Comparison of ENCODE assay signal across 20 cellular contexts in the genomic region with DNA sequence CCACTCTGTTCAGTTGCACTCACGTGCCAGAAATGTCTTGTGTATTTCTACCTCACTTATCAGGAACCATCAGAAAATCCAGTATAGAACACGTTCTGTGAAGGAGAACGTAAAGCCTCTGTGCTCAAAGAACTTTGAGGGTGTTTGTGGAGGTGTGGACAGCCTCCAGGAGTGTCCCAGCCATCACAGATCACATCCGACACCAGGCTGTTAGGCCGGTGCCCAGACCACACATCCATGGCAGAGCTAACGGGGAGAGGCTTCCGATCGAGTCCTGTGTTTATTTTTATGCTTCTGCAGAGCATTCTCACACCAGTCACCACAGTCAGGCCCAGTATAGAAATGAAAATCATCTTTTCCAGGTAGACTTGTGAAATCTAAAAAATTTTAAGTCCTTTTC. TPM values are rescaled to one million over a fixed set of nuclear protein-coding genes. Genes with fewer than 3 reads are reported as not detected.
DNase-seq lines count a peak whose midpoint lies in the region; ATAC-seq and TF ChIP-seq lines count a peak whose summit lies in the region.
"Had no signal": no experiment of that assay in that cellular context is flagged by ENCODE, and none has a peak within 500 bp of the region (broad histone marks: within the 10 kb centered on the region; RNA-seq: fewer than 3 reads in every experiment).

No MANE protein-coding gene starts in this region.

- no peak for DNase-seq in activated CD8-positive, alpha-beta T cell treated with anti-CD3 and anti-CD28 coated beads for 36 hours
- no peak for DNase-seq in activated CD8-positive, alpha-beta T cell treated with anti-CD3 and anti-CD28 coated beads, Interleukin-2, amount 10 ng/mL, durations not matched to agents 7 days and 5 days
- DNase-seq in H9 (no peak), heart left ventricle (peak in 2 of 5 donors; percentile 3 to 61), right cardiac atrium (peak in 2 of 3 donors; percentile 53 to 58), smooth muscle cell (lab: John Stamatoyannopoulos, UW; ENCODE audit: unreplicated experiment) (no peak)
- DNase-seq: HFFc6, Karpas-422, NCI-H1092, NCI-H1417 treated with DMSO at 0.1 percent for 48 hours, NCI-H1694 treated with DMSO at 0.1 percent for 48 hours, NCI-H2081 treated with DMSO at 0.1 percent for 48 hours, NCI-H2171 treated with DMSO at 0.1 percent for 48 hours, NCI-H524 treated with DMSO at 0.1 percent for 48 hours, NCI-H774, SJCRH30 had no signal

- no peak overlapping the region for H2AK5ac ChIP-seq in H9 (ENCODE audit: insufficient read length, low read length)

- no peaks in the 10 kb centered on the region for H3K79me1 ChIP-seq in H9 (ENCODE audit: insufficient read depth, low read depth, low read length, poor library complexity, severe bottlenecking)

- H4K5ac ChIP-seq in H9 (ENCODE audit: insufficient read length, low read depth, low read length): no peak overlapping the region

- H3K27ac Mint-ChIP-seq in activated CD8-positive, alpha-beta T cell treated with anti-CD3 and anti-CD28 coated beads for 36 hours: peak overlapping the region; percentile 3
- no peak overlapping the region for H3K27ac Mint-ChIP-seq in activated CD8-positive, alpha-beta T cell treated with anti-CD3 and anti-CD28 coated beads, Interleukin-2, amount 10 ng/mL, durations not matched to agents 7 days and 5 days
- peak overlapping the region in 2 of 3 experiments; percentile 29 to 60; a peak in 3 of 7 replicates for H3K27ac Mint-ChIP-seq in H9
- H3K27ac Mint-ChIP-seq: GM23338, HFFc6 had no signal

- H2BK12ac ChIP-seq in H9 (ENCODE audit: insufficient read length, low read depth, low read length): no peak overlapping the region

- no peak overlapping the region for H2BK15ac ChIP-seq in H9 (ENCODE audit: low read depth, low read length)

- H2BK20ac ChIP-seq in H9 (ENCODE audit: low read depth, low read length, poor library complexity, severe bottlenecking): no peak overlapping the region

- H3F3A ChIP-seq in smooth muscle cell (ENCODE audit: low read depth): peaks cover 20% of the 10 kb centered on the region

- no peak overlapping the region for H2BK120ac ChIP-seq in H9 (ENCODE audit: low read depth, low read length, poor library complexity, severe bottlenecking)

- H3K23me2 ChIP-seq in H9 (ENCODE audit: insufficient read length, low read depth, low read length, poor library complexity, severe bottlenecking): no peaks in the 10 kb centered on the region

- H3K4me1 ChIP-seq in H9 (ENCODE audit: insufficient read depth, low read length) (no peaks in the 10 kb centered on the region), heart left ventricle (peaks cover 6 to 47% (median 28%) of the 10 kb centered on the region in 12 donors), right cardiac atrium (ENCODE audit: control insufficient read depth, insufficient read depth, low read length) (peaks cover 3% of the 10 kb centered on the region), smooth muscle cell (ENCODE audit: low read depth) (no peaks in the 10 kb centered on the region)
- H3K4me1 ChIP-seq: HAP-1 had no signal

- TF ChIP-seq POLR2A in heart left ventricle (IDR thresholded peaks at IDR 0.05): no peak

- H3K36me3 Mint-ChIP-seq in activated CD8-positive, alpha-beta T cell treated with anti-CD3 and anti-CD28 coated beads for 36 hours (ENCODE audit: low read depth): peaks cover 21% of the 10 kb centered on the region
- H3K36me3 Mint-ChIP-seq in activated CD8-positive, alpha-beta T cell treated with anti-CD3 and anti-CD28 coated beads, Interleukin-2, amount 10 ng/mL, durations not matched to agents 7 days and 5 days (ENCODE audit: low read depth): peaks cover 4% of the 10 kb centered on the region
- peaks cover 4 to 13% (median 11%) of the 10 kb centered on the region in 3 experiments; a peak in 4 of 7 replicates for H3K36me3 Mint-ChIP-seq in H9 (ENCODE audit: insufficient read depth in 1 of 3, low read depth in 3 of 3)

- H3K23ac ChIP-seq in H9 (ENCODE audit: insufficient read length, low read depth, low read length): no peak overlapping the region

- intact Hi-C loops in activated CD8-positive, alpha-beta T cell treated with anti-CD3 and anti-CD28 coated beads for 36 hours (cut with micrococcal nuclease): no loop called here
- intact Hi-C loops in heart left ventricle (cut with DNase I): loop anchor here in 3 of 10 donors (5.0 to 10.0 kb wide), 3 partner anchors 50 to 78 kb away; a partner anchor contains a TSS
- intact Hi-C loops in right cardiac atrium (cut with DNase I): no loop called here

- H3K56ac ChIP-seq in H9 (ENCODE audit: insufficient read length, low read depth, low read length): no peak overlapping the region

- ATAC-seq in activated CD8-positive, alpha-beta T cell treated with anti-CD3 and anti-CD28 coated beads for 36 hours: no peak
- no peak for ATAC-seq in activated CD8-positive, alpha-beta T cell treated with anti-CD3 and anti-CD28 coated beads, Interleukin-2, amount 10 ng/mL, durations not matched to agents 7 days and 5 days
- ATAC-seq in heart left ventricle (peak; percentile 37 to 65 (median 46)), right cardiac atrium (peak; percentile 21 to 50), HG03196 (IDR thresholded peaks at IDR 0.05; ENCODE audit: unreplicated experiment) (no peak), GM18868 (IDR thresholded peaks at IDR 0.05; ENCODE audit: unreplicated experiment) (no peak)
- ATAC-seq: GM23338 had no signal

- no peak overlapping the region for H4K8ac ChIP-seq in H9 (replicated peaks; ENCODE audit: insufficient read length, low read depth, low read length)

- H3K9me3 Mint-ChIP-seq in activated CD8-positive, alpha-beta T cell treated with anti-CD3 and anti-CD28 coated beads for 36 hours: no peaks in the 10 kb centered on the region
- no peaks in the 10 kb centered on the region for H3K9me3 Mint-ChIP-seq in activated CD8-positive, alpha-beta T cell treated with anti-CD3 and anti-CD28 coated beads, Interleukin-2, amount 10 ng/mL, durations not matched to agents 7 days and 5 days (ENCODE audit: insufficient read depth)
- H3K9me3 Mint-ChIP-seq in H9: no peaks in the 10 kb centered on the region
- H3K9me3 Mint-ChIP-seq: GM23338, HFFc6 had no signal

- TF ChIP-seq CTCF in activated CD8-positive, alpha-beta T cell treated with anti-CD3 and anti-CD28 coated beads for 36 hours (IDR thresholded peaks at IDR 0.05): no peak
- TF ChIP-seq CTCF in H9 (conservative IDR thresholded peaks at IDR 0.05) (no peak), heart left ventricle (IDR thresholded peaks at IDR 0.05) (no peak), smooth muscle cell (IDR thresholded peaks at IDR 0.05; ENCODE audit: borderline replicate concordance, insufficient read depth, poor library complexity, severe bottlenecking) (no peak)

- no peak overlapping the region for H3K4ac ChIP-seq in H9 (ENCODE audit: low read depth, low read length)

- no peaks in the 10 kb centered on the region for H3K79me2 ChIP-seq in H9 (ENCODE audit: insufficient read depth, low read length)
- no peaks in the 10 kb centered on the region for H3K79me2 ChIP-seq in smooth muscle cell (ENCODE audit: low read depth)

- no peak overlapping the region for H3K4me2 ChIP-seq in H9 (ENCODE audit: insufficient read depth, insufficient read length, low read length)
- H3K4me2 ChIP-seq in smooth muscle cell: no peak overlapping the region
- H3K4me2 ChIP-seq: GM23338 had no signal

- H3K9ac ChIP-seq in H9 (ENCODE audit: extremely low read depth, insufficient read length, low read length): no peak overlapping the region
- H3K9ac ChIP-seq in smooth muscle cell (ENCODE audit: low read depth): no peak overlapping the region

- H3K4me3 Mint-ChIP-seq in activated CD8-positive, alpha-beta T cell treated with anti-CD3 and anti-CD28 coated beads for 36 hours: no peak overlapping the region
- H3K4me3 Mint-ChIP-seq in activated CD8-positive, alpha-beta T cell treated with anti-CD3 and anti-CD28 coated beads, Interleukin-2, amount 10 ng/mL, durations not matched to agents 7 days and 5 days: no peak overlapping the region
- H3K4me3 Mint-ChIP-seq in H9: no peak overlapping the region
- H3K4me3 Mint-ChIP-seq: GM23338, HFFc6 had no signal

- H3K9me3 ChIP-seq in H9 (ENCODE audit: control insufficient read depth, low read depth, low read length) (no peaks in the 10 kb centered on the region), heart left ventricle (no peaks in the 10 kb centered on the region), right cardiac atrium (ENCODE audit: control insufficient read depth, low read length) (no peaks in the 10 kb centered on the region), smooth muscle cell (replicated peaks; ENCODE audit: low read depth) (no peaks in the 10 kb centered on the region)
- H3K9me3 ChIP-seq: HAP-1, SJCRH30 had no signal

- no peaks in the 10 kb centered on the region for H4K20me1 ChIP-seq in H9 (ENCODE audit: control insufficient read depth, insufficient read depth, insufficient read length)
- H4K20me1 ChIP-seq in smooth muscle cell (ENCODE audit: low read depth): no peaks in the 10 kb centered on the region

- no peak overlapping the region for H3K14ac ChIP-seq in H9 (ENCODE audit: insufficient read depth, low read length)

- H3K18ac ChIP-seq in H9 (ENCODE audit: insufficient read length, low read depth, low read length): no peak overlapping the region

- H3K4me3 ChIP-seq in heart left ventricle: no peak overlapping the region
- no peak overlapping the region for H3K4me3 ChIP-seq in right cardiac atrium (ENCODE audit: low read length)
- H3K4me3 ChIP-seq in smooth muscle cell: no peak overlapping the region
- H3K4me3 ChIP-seq: GM23338, HAP-1, SJCRH30 had no signal

- H3K4me1 Mint-ChIP-seq in activated CD8-positive, alpha-beta T cell treated with anti-CD3 and anti-CD28 coated beads for 36 hours (ENCODE audit: low read depth): peaks cover 18% of the 10 kb centered on the region
- H3K4me1 Mint-ChIP-seq in activated CD8-positive, alpha-beta T cell treated with anti-CD3 and anti-CD28 coated beads, Interleukin-2, amount 10 ng/mL, durations not matched to agents 7 days and 5 days (ENCODE audit: low read depth): peaks cover 5% of the 10 kb centered on the region
- peaks cover 6 to 13% of the 10 kb centered on the region in 2 experiments for H3K4me1 Mint-ChIP-seq in H9

- H2AFZ ChIP-seq in H9 (ENCODE audit: low read length) (no peak overlapping the region), smooth muscle cell (ENCODE audit: low read depth) (no peak overlapping the region)
- H2AFZ ChIP-seq: GM23338 had no signal

- H3K36me3 ChIP-seq in heart left ventricle (peaks cover 0 to 94% (median 81%) of the 10 kb centered on the region in 9 donors), smooth muscle cell (ENCODE audit: low read depth) (no peaks in the 10 kb centered on the region)
- H3K36me3 ChIP-seq: SJCRH30 had no signal

- no peak overlapping the region for H3T11ph ChIP-seq in H9 (ENCODE audit: low read length)

- no peaks in the 10 kb centered on the region for H3K27me3 Mint-ChIP-seq in activated CD8-positive, alpha-beta T cell treated with anti-CD3 and anti-CD28 coated beads for 36 hours
- no peaks in the 10 kb centered on the region for H3K27me3 Mint-ChIP-seq in activated CD8-positive, alpha-beta T cell treated with anti-CD3 and anti-CD28 coated beads, Interleukin-2, amount 10 ng/mL, durations not matched to agents 7 days and 5 days (ENCODE audit: low read depth)
- no peaks in the 10 kb centered on the region for H3K27me3 Mint-ChIP-seq in H9 (ENCODE audit: low read depth)

- no peak overlapping the region for H2BK5ac ChIP-seq in H9 (ENCODE audit: insufficient read length, low read length)

- CTCF ChIA-PET in activated CD8-positive, alpha-beta T cell treated with anti-CD3 and anti-CD28 coated beads for 36 hours (lab: Charles Lee): interaction anchor here (1.3 kb wide), 1 partner anchor 9 kb away, joined by 5 read pairs; no protein-coding TSS in a partner anchor
- CTCF ChIA-PET in activated CD8-positive, alpha-beta T cell treated with anti-CD3 and anti-CD28 coated beads, Interleukin-2, amount 10 ng/mL, durations not matched to agents 7 days and 5 days (lab: Charles Lee): no interaction called here

- no peak overlapping the region for H4K91ac ChIP-seq in H9 (ENCODE audit: insufficient read length, low read depth, low read length)

- POLR2A ChIA-PET in activated CD8-positive, alpha-beta T cell treated with anti-CD3 and anti-CD28 coated beads for 36 hours (lab: Charles Lee): no interaction called here
- POLR2A ChIA-PET in activated CD8-positive, alpha-beta T cell treated with anti-CD3 and anti-CD28 coated beads, Interleukin-2, amount 10 ng/mL, durations not matched to agents 7 days and 5 days (lab: Charles Lee): no interaction called here

- no peaks in the 10 kb centered on the region for H3K27me3 ChIP-seq in H9 (ENCODE audit: insufficient read depth, low read length)
- no peaks in the 10 kb centered on the region for H3K27me3 ChIP-seq in heart left ventricle
- no peaks in the 10 kb centered on the region for H3K27me3 ChIP-seq in right cardiac atrium (ENCODE audit: control insufficient read depth, insufficient read depth)
- H3K27me3 ChIP-seq in smooth muscle cell (ENCODE audit: low read depth): no peaks in the 10 kb centered on the region
- H3K27me3 ChIP-seq: SJCRH30 had no signal

- WGBS in H9 (ENCODE audit: extremely low coverage, insufficient read length, low lambda C conversion rate): no CpG with 5 or more reads among the region's 8 CpGs
- WGBS in heart left ventricle, 4 donors: 60 to 76% (median 68%) methylated on average over 7 to 8 of the region's 8 CpGs
- 71% methylated on average over 8 of the region's 8 CpGs for WGBS in right cardiac atrium
- WGBS in smooth muscle cell (ENCODE audit: low lambda C conversion rate): 94% methylated on average over 8 of the region's 8 CpGs

- H3K27ac ChIP-seq in H9 (ENCODE audit: insufficient read length, low read depth, low read length) (no peak overlapping the region), heart left ventricle (peak overlapping the region in 8 of 12 donors; percentile 2 to 59 (median 36)), right cardiac atrium (ENCODE audit: low read length) (peak overlapping the region; percentile 32), smooth muscle cell (ENCODE audit: low read depth) (no peak overlapping the region)
- H3K27ac ChIP-seq: SJCRH30 had no signal

RNA-seq across cellular contexts. Expression of a gene that starts 53.6 kb away (rescaled TPM):
- total RNA-seq in activated CD8-positive, alpha-beta T cell treated with anti-CD3 and anti-CD28 coated beads for 36 hours: 10 to 100 TPM; 29.9 to 33.5 TPM
- total RNA-seq in activated CD8-positive, alpha-beta T cell treated with anti-CD3 and anti-CD28 coated beads, Interleukin-2, amount 10 ng/mL, durations not matched to agents 7 days and 5 days: 10 to 100 TPM; 13.7 to 16.1 TPM
- 13.5 and 16.1 TPM in 2 replicates for total RNA-seq in H9 (2021)
- 100 to 1,000 TPM in 4 of 9 donors, 10 to 100 TPM in 5; 52.1 to 136 (median 92.0) TPM for total RNA-seq in heart left ventricle
- 10 to 100 TPM; 22.6 to 75.1 TPM for polyA plus RNA-seq in heart left ventricle
- total RNA-seq in right cardiac atrium: 10 to 100 TPM; 73.8 to 96.1 (median 76.6) TPM
- polyA plus RNA-seq in right cardiac atrium: 43.1 TPM
- 12.1 and 12.9 TPM in 2 replicates for total RNA-seq in smooth muscle cell
- 29.2 and 29.6 TPM in 2 replicates for polyA plus RNA-seq in smooth muscle cell

Comparison
In these comparisons a context has a peak if more than half of its experiments do, and no peak if none do; other contexts are left out.
1. ATAC-seq: peak in heart left ventricle (4 of 4) and right cardiac atrium (2 of 2); none in activated CD8-positive, alpha-beta T cell treated with anti-CD3 and anti-CD28 coated beads for 36 hours (single experiment), activated CD8-positive, alpha-beta T cell treated with anti-CD3 and anti-CD28 coated beads, Interleukin-2, amount 10 ng/mL, durations not matched to agents 7 days and 5 days (single experiment), HG03196 (single experiment) and GM18868 (single experiment).
2. DNase-seq: peak in right cardiac atrium (2 of 3); none in activated CD8-positive, alpha-beta T cell treated with anti-CD3 and anti-CD28 coated beads for 36 hours (single experiment), activated CD8-positive, alpha-beta T cell treated with anti-CD3 and anti-CD28 coated beads, Interleukin-2, amount 10 ng/mL, durations not matched to agents 7 days and 5 days (single experiment), H9 (single experiment) and smooth muscle cell (single experiment).
3. H3K27ac ChIP-seq: peak in heart left ventricle (8 of 12) and right cardiac atrium (single experiment); none in H9 (single experiment) and smooth muscle cell (single experiment).